ENCODE assay signal across 15 cellular contexts in genomic region chr1:230307213-230307612, GRCh38.
DNase-seq lines count a peak whose midpoint lies in the region; ATAC-seq and TF ChIP-seq lines count a peak whose summit lies in the region.
"Had no signal": no experiment of that assay in that cellular context is flagged by ENCODE, and none has a peak within 500 bp of the region (broad histone marks: within the 10 kb centered on the region; RNA-seq: fewer than 3 reads in every experiment).

No MANE protein-coding gene starts in this region.

- intact Hi-C loops in A673 (cut with micrococcal nuclease; ENCODE audit: unreplicated experiment) (loop anchor here (5.0 kb wide), 2 partner anchors 800 to 1635 kb away; partner anchors contain the start of gene NUP133), gastrocnemius medialis (cut with DNase I; ENCODE audit: low total_unique reads) (loop anchor here (2.0 to 10.0 kb wide), 2 partner anchors 240 to 342 kb away; partner anchors contain the start of gene GALNT2)

- peak; percentile 87 for DNase-seq in A673 (ENCODE audit: low spot score)
- peak; percentile 84 for DNase-seq in HPDE6-E6E7 (ENCODE audit: extremely low spot score)
- no peak for DNase-seq in SK-N-MC (ENCODE audit: low read depth, low spot score)
- DNase-seq in iris pigment epithelial cell (ENCODE audit: low read depth), result peak; percentile 39
- no peak for DNase-seq in gastrocnemius medialis
- no peak for DNase-seq in ecto neural progenitor cell (ENCODE audit: low spot score)
- DNase-seq: activated gamma-delta T cell; body of pancreas; mesenchymal stem cell; occipital lobe; SK-N-SH; stimulated activated CD4-positive, alpha-beta T cell treated with anti-CD3 and anti-CD28 coated beads, Interleukin-4, amount 100 ng/mL, for 24 hours; upper lobe of left lung had no signal

- H3K4me3 ChIP-seq in A673 (ENCODE audit: low read depth, low read length, poor library complexity, severe bottlenecking) (no peak overlapping the region), SK-N-MC (0 out of 2 replicates have a peak overlapping the region, but pooled peaks have one; percentile 18), gastrocnemius medialis (no peak overlapping the region)
- H3K4me3 ChIP-seq: body of pancreas, upper lobe of left lung had no signal

- H3K4me1 ChIP-seq in A673 (ENCODE audit: insufficient read depth, low read length, poor library complexity, severe bottlenecking), result peaks cover 24% of the 10 kb centered on the region
- peaks cover 10 to 23% of the 10 kb centered on the region in 2 donors for H3K4me1 ChIP-seq in gastrocnemius medialis

- POLR2A ChIA-PET in A673 (lab: Charles Lee; ENCODE audit: low non-redundant PET), result no interaction called here

- H3K9me3 ChIP-seq in A673 (ENCODE audit: low read depth, low read length, poor library complexity, severe bottlenecking), result no peaks in the 10 kb centered on the region
- H3K9me3 ChIP-seq in SK-N-MC (ENCODE audit: low read depth, low read length), result no peaks in the 10 kb centered on the region
- no peaks in the 10 kb centered on the region for H3K9me3 ChIP-seq in gastrocnemius medialis
- H3K9me3 ChIP-seq: body of pancreas, SK-N-SH, upper lobe of left lung had no signal

- no peak for ATAC-seq in HG03565 (IDR thresholded peaks at IDR 0.05; ENCODE audit: unreplicated experiment)
- ATAC-seq in HG03457 (IDR thresholded peaks at IDR 0.05; ENCODE audit: unreplicated experiment), result no peak
- ATAC-seq in gastrocnemius medialis, result no peak
- ATAC-seq: body of pancreas had no signal

- H3K9ac ChIP-seq in SK-N-MC (ENCODE audit: insufficient read length), result no peak overlapping the region
- H3K9ac ChIP-seq: SK-N-SH had no signal

- in situ Hi-C loops in gastrocnemius medialis (cut with MboI; ENCODE audit: low sequenced_read_pairs in 4 of 4), result loop anchor here in 2 of 4 donors (5.0 to 25.0 kb wide), 2 partner anchors 645 to 1045 kb away; partner anchors contain the start of gene RAB4A (in 1 of the 2)

- no peak overlapping the region for H3K27ac ChIP-seq in A673 (ENCODE audit: low read depth, low read length, poor library complexity, severe bottlenecking)
- no peak overlapping the region for H3K27ac ChIP-seq in SK-N-MC
- H3K27ac ChIP-seq in gastrocnemius medialis, result no peak overlapping the region
- H3K27ac ChIP-seq: body of pancreas, upper lobe of left lung had no signal

- H3K27me3 ChIP-seq in A673 (replicated peaks; ENCODE audit: insufficient read depth, low read depth, low read length, poor library complexity) (no peaks in the 10 kb centered on the region), gastrocnemius medialis (no peaks in the 10 kb centered on the region)
- H3K27me3 ChIP-seq: body of pancreas, upper lobe of left lung had no signal

- no peaks in the 10 kb centered on the region for H3K36me3 ChIP-seq in A673 (ENCODE audit: insufficient read depth, low read length, poor library complexity, severe bottlenecking)
- no peaks in the 10 kb centered on the region for H3K36me3 ChIP-seq in SK-N-MC (ENCODE audit: insufficient read depth, low read length)
- no peaks in the 10 kb centered on the region for H3K36me3 ChIP-seq in gastrocnemius medialis
- H3K36me3 ChIP-seq: upper lobe of left lung had no signal

- TF ChIP-seq POLR2A in gastrocnemius medialis (IDR thresholded peaks at IDR 0.05), result no peak

- no TSS peak for BruUV-seq in A673 (replicated peaks; lab: Mats Ljungman, UMichigan)

- CTCF ChIA-PET in A673 (lab: Charles Lee), result interaction anchor here (0.6 kb wide), 1 partner anchor 1052 kb away, joined by 3 read pairs; no protein-coding TSS in a partner anchor

- TF ChIP-seq CTCF in A673 (conservative IDR thresholded peaks at IDR 0.05; ENCODE audit: low read depth, low read length) (no peak), gastrocnemius medialis (IDR thresholded peaks at IDR 0.05 in 4 of 5, conservative IDR thresholded peaks at IDR 0.05 in 1 of 5) (no peak)

Comparison
In these comparisons a context has a peak if more than half of its experiments do, and no peak if none do; other contexts are left out.
1. DNase-seq: peak in A673 (single experiment), HPDE6-E6E7 (single experiment) and iris pigment epithelial cell (single experiment); none in SK-N-MC (single experiment), gastrocnemius medialis (0 of 2) and ecto neural progenitor cell (single experiment).